In the genomic region with DNA sequence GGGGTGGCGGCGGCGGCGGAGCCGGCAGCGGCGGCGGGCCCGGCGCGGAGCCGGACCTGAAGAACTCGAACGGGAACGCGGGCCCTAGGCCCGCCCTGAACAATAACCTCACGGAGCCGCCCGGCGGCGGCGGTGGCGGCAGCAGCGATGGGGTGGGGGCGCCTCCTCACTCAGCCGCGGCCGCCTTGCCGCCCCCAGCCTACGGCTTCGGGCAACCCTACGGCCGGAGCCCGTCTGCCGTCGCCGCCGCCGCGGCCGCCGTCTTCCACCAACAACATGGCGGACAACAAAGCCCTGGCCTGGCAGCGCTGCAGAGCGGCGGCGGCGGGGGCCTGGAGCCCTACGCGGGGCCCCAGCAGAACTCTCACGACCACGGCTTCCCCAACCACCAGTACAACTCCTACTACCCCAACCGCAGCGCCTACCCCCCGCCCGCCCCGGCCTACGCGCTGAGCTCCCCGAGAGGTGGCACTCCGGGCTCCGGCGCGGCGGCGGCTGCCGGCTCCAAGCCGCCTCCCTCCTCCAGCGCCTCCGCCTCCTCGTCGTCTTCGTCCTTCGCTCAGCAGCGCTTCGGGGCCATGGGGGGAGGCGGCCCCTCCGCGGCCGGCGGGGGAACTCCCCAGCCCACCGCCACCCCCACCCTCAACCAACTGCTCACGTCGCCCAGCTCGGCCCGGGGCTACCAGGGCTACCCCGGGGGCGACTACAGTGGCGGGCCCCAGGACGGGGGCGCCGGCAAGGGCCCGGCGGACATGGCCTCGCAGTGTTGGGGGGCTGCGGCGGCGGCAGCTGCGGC, we compare ENCODE assay signal across 8 cellular contexts. TPM values are rescaled to one million over a fixed set of nuclear protein-coding genes. Genes with fewer than 3 reads are reported as not detected.
DNase-seq lines count a peak whose midpoint lies in the region; ATAC-seq and TF ChIP-seq lines count a peak whose summit lies in the region.

No MANE protein-coding gene starts in this region.

- peaks cover 28 to 32% (median 30%) of the 10 kb centered on the region in 3 donors for H3K4me1 Mint-ChIP-seq in CD8-positive, alpha-beta memory T cell
- peaks cover 32% of the 10 kb centered on the region for H3K4me1 Mint-ChIP-seq in activated T-cell treated with anti-CD3 and anti-CD28 coated beads, Interleukin-2, amount 50 U/mL, for 24 hours (ENCODE audit: low read depth)
- peaks cover 26% of the 10 kb centered on the region for H3K4me1 Mint-ChIP-seq in osteocyte (ENCODE audit: unreplicated experiment)

- H3K4me1 ChIP-seq in CD8-positive, alpha-beta memory T cell (ENCODE audit: insufficient read depth, low read length), result peaks cover 54% of the 10 kb centered on the region
- peaks cover 6 to 61% (median 55%) of the 10 kb centered on the region in 4 donors for H3K4me1 ChIP-seq in tibial nerve

- POLR2A ChIA-PET in CD8-positive, alpha-beta memory T cell (lab: Charles Lee), result interaction anchor here (0.6 to 6.4 kb wide), 12 partner anchors 10 to 137 kb away, joined by 3 to 86 read pairs (median 5); partner anchors contain the start of gene PIGV
- POLR2A ChIA-PET in HEK293T (lab: Yijun Ruan, JAX), result interaction anchor here (0.6 to 3.6 kb wide), 16 partner anchors 9 to 251 kb away, joined by 3 to 44 read pairs (median 4); partner anchors contain the start of gene PIGV

- no peaks in the 10 kb centered on the region for H3K9me3 Mint-ChIP-seq in CD8-positive, alpha-beta memory T cell
- H3K9me3 Mint-ChIP-seq in activated T-cell treated with anti-CD3 and anti-CD28 coated beads, Interleukin-2, amount 50 U/mL, for 24 hours, result no peaks in the 10 kb centered on the region
- no peaks in the 10 kb centered on the region for H3K9me3 Mint-ChIP-seq in osteocyte (ENCODE audit: unreplicated experiment)

- TF ChIP-seq CTCF in fibroblast of pulmonary artery (IDR thresholded peaks at IDR 0.05; ENCODE audit: low read length, missing control alignments) (no peak), osteocyte (IDR thresholded peaks at IDR 0.05) (no peak), tibial nerve (IDR thresholded peaks at IDR 0.05) (peak in 3 of 5 experiments; percentile 7 to 27 (median 16))

- peak overlapping the region; percentile 66 to 92 (median 78) for H3K4me3 Mint-ChIP-seq in CD8-positive, alpha-beta memory T cell
- H3K4me3 Mint-ChIP-seq in activated T-cell treated with anti-CD3 and anti-CD28 coated beads, Interleukin-2, amount 50 U/mL, for 24 hours, result no peak overlapping the region
- peak overlapping the region; percentile 68 for H3K4me3 Mint-ChIP-seq in osteocyte (ENCODE audit: unreplicated experiment)

- peak overlapping the region; percentile 77 for H3K27ac ChIP-seq in CD8-positive, alpha-beta memory T cell (ENCODE audit: low read depth, low read length)
- peak overlapping the region; percentile 96 to 99 (median 97) for H3K27ac ChIP-seq in tibial nerve

- no peak for TF ChIP-seq EP300 in tibial nerve (IDR thresholded peaks at IDR 0.05)

- ATAC-seq in GM21529 (IDR thresholded peaks at IDR 0.05; ENCODE audit: unreplicated experiment), result no peak

- H3K9me3 ChIP-seq in CD8-positive, alpha-beta memory T cell (ENCODE audit: low read length), result no peaks in the 10 kb centered on the region
- H3K9me3 ChIP-seq in tibial nerve, result no peaks in the 10 kb centered on the region

- CTCF ChIA-PET in CD8-positive, alpha-beta memory T cell (lab: Charles Lee), result interaction anchor here (0.6 to 7.5 kb wide), 10 partner anchors 19 to 124 kb away, joined by 3 to 63 read pairs (median 3); partner anchors contain the start of gene PIGV
- CTCF ChIA-PET in HEK293T (lab: Yijun Ruan, JAX), result interaction anchor here (1.0 kb wide), 1 partner anchor 18 kb away, joined by 3 read pairs; no protein-coding TSS in a partner anchor

- WGBS in tibial nerve, 2 donors, result 0 to 1% methylated on average over 41 to 61 of the region's 100 CpGs

- peak in 1 of 2 donors; percentile 14 for TF ChIP-seq POLR2A in tibial nerve (IDR thresholded peaks at IDR 0.05)

- H3K27ac Mint-ChIP-seq in CD8-positive, alpha-beta memory T cell, result peak overlapping the region in 5 of 8 donors; percentile 15 to 86 (median 67)
- peak overlapping the region; percentile 87 for H3K27ac Mint-ChIP-seq in activated T-cell treated with anti-CD3 and anti-CD28 coated beads, Interleukin-2, amount 50 U/mL, for 24 hours
- peak overlapping the region; percentile 48 for H3K27ac Mint-ChIP-seq in osteocyte (ENCODE audit: unreplicated experiment)

- DNase-seq in CD8-positive, alpha-beta memory T cell, result peak; percentile 61 to 86 (median 77)
- DNase-seq in M059J (ENCODE audit: low read depth) (peak; percentile 34), fibroblast of pulmonary artery (ENCODE audit: low read depth) (no peak), osteocyte (ENCODE audit: extremely low spot score, unreplicated experiment) (peak; percentile 84), tibial nerve (ENCODE audit: low spot score in 2 of 2) (no peak), HEK293T (ENCODE audit: extremely low spot score) (no peak)
- DNase-seq in activated T-cell treated with anti-CD3 and anti-CD28 coated beads, Interleukin-2, amount 50 U/mL, for 24 hours, result peak; percentile 82

- H3K36me3 Mint-ChIP-seq in CD8-positive, alpha-beta memory T cell, result peaks cover 0 to 13% (median 0%) of the 10 kb centered on the region in 3 donors
- H3K36me3 Mint-ChIP-seq in activated T-cell treated with anti-CD3 and anti-CD28 coated beads, Interleukin-2, amount 50 U/mL, for 24 hours (ENCODE audit: low read depth), result peaks cover 3% of the 10 kb centered on the region
- H3K36me3 Mint-ChIP-seq in osteocyte (ENCODE audit: unreplicated experiment), result no peaks in the 10 kb centered on the region

- H3K27me3 Mint-ChIP-seq in CD8-positive, alpha-beta memory T cell, result no peaks in the 10 kb centered on the region
- no peaks in the 10 kb centered on the region for H3K27me3 Mint-ChIP-seq in activated T-cell treated with anti-CD3 and anti-CD28 coated beads, Interleukin-2, amount 50 U/mL, for 24 hours
- H3K27me3 Mint-ChIP-seq in osteocyte (ENCODE audit: unreplicated experiment), result no peaks in the 10 kb centered on the region

- no peaks in the 10 kb centered on the region for H3K36me3 ChIP-seq in CD8-positive, alpha-beta memory T cell (ENCODE audit: insufficient read depth, low read length)
- no peaks in the 10 kb centered on the region for H3K36me3 ChIP-seq in tibial nerve

- H3K4me3 ChIP-seq in CD8-positive, alpha-beta memory T cell (ENCODE audit: low read length), result peak overlapping the region; percentile 83
- H3K4me3 ChIP-seq in fibroblast of pulmonary artery (replicated peaks; ENCODE audit: low read depth, low read length) (peak overlapping the region; percentile 74), tibial nerve (peak overlapping the region; percentile 80 to 95 (median 90))

- H3K27me3 ChIP-seq in CD8-positive, alpha-beta memory T cell (ENCODE audit: insufficient read depth, low read length, poor library complexity, severe bottlenecking), result no peaks in the 10 kb centered on the region
- H3K27me3 ChIP-seq in tibial nerve, result no peaks in the 10 kb centered on the region

TF ChIP-seq in HEK293T, 16 proteins besides CTCF, POLR2A, EP300 and RAD21:
- no peak for TF ChIP-seq SP1 (IDR thresholded peaks at IDR 0.05)
- no peak for TF ChIP-seq NFRKB (IDR thresholded peaks at IDR 0.05)
- no peak for TF ChIP-seq FOXA1 (IDR thresholded peaks at IDR 0.05)
- TF ChIP-seq SUZ12 (IDR thresholded peaks at IDR 0.05), result no peak
- TF ChIP-seq FOXK2 (IDR thresholded peaks at IDR 0.05), result no peak
- TF ChIP-seq ZNF384 (IDR thresholded peaks at IDR 0.05), result no peak
- no peak for TF ChIP-seq HDGF (IDR thresholded peaks at IDR 0.05; ENCODE audit: borderline replicate concordance)
- no peak for TF ChIP-seq TARDBP (IDR thresholded peaks at IDR 0.05)
- TF ChIP-seq ELF4 (IDR thresholded peaks at IDR 0.05), result no peak
- no peak for TF ChIP-seq PKNOX1 (IDR thresholded peaks at IDR 0.05)
- TF ChIP-seq BHLHE40 (IDR thresholded peaks at IDR 0.05; ENCODE audit: borderline replicate concordance), result no peak
- TF ChIP-seq FOXM1 (IDR thresholded peaks at IDR 0.05; ENCODE audit: borderline replicate concordance), result no peak
- no peak for TF ChIP-seq ARNT (IDR thresholded peaks at IDR 0.05)
- TF ChIP-seq LEF1 (IDR thresholded peaks at IDR 0.05; ENCODE audit: borderline replicate concordance), result no peak

RNA-seq across cellular contexts. Expression of gene ARID1A, which starts 1.0 kb away (rescaled TPM):
- total RNA-seq in CD8-positive, alpha-beta memory T cell, result 10 to 100 TPM; 88.4 to 90.9 TPM
- 31.6 TPM for polyA plus RNA-seq in CD8-positive, alpha-beta memory T cell
- 18.1 and 26.2 TPM in 2 replicates for total RNA-seq in M059J (2014; rRNA removed; shearing (Covaris generic))
- total RNA-seq in osteocyte, result 70.0 and 78.7 TPM in 2 replicates
- total RNA-seq in tibial nerve, result 10 to 100 TPM; 49.6 to 90.0 (median 54.3) TPM

Comparison
In these comparisons a context has a peak if more than half of its experiments do, and no peak if none do; other contexts are left out.
1. DNase-seq: peak in CD8-positive, alpha-beta memory T cell (5 of 5), M059J (single experiment), activated T-cell treated with anti-CD3 and anti-CD28 coated beads, Interleukin-2, amount 50 U/mL, for 24 hours (single experiment) and osteocyte (single experiment); none in fibroblast of pulmonary artery (single experiment), tibial nerve (0 of 2) and HEK293T (single experiment).
2. CTCF ChIP-seq: peak in tibial nerve (3 of 5); none in fibroblast of pulmonary artery (single experiment) and osteocyte (single experiment).
3. Peak in every context shown above with its lines, with median percentiles within 50 percentile points of each other: H3K4me3 ChIP-seq and H3K27ac Mint-ChIP-seq.